Comparison of ENCODE assay signal across 14 cellular contexts in genomic region chr7:69898189-69898588, GRCh38.
DNase-seq lines count a peak whose midpoint lies in the region; ATAC-seq and TF ChIP-seq lines count a peak whose summit lies in the region.
"Had no signal": no experiment of that assay in that cellular context is flagged by ENCODE, and none has a peak within 500 bp of the region (broad histone marks: within the 10 kb centered on the region; RNA-seq: fewer than 3 reads in every experiment).

No MANE protein-coding gene starts in this region.

- ATAC-seq in GM18519 (IDR thresholded peaks at IDR 0.05; ENCODE audit: low FRiP score, unreplicated experiment) = peak; percentile 87
- ATAC-seq in GM21576 (IDR thresholded peaks at IDR 0.05; ENCODE audit: unreplicated experiment) = peak; percentile 67
- peak; percentile 83 for ATAC-seq in HG03159 (IDR thresholded peaks at IDR 0.05; ENCODE audit: unreplicated experiment)
- ATAC-seq in activated B cell treated with CpG ODN at 0.5 μM for 24 hours (ENCODE audit: low read depth) = peak; percentile 34
- no peak for ATAC-seq in left colon
- ATAC-seq: activated naive CD4-positive, alpha-beta T cell treated with anti-CD3 and anti-CD28 coated beads, Interleukin-2, amount 50 U/mL, for 72 hours; stimulated activated naive CD8-positive, alpha-beta T cell treated with anti-CD3 and anti-CD28 coated beads, Interleukin-15, Interleukin-2, amounts not matched to agents 100 U/mL and 50 U/mL, for 24 hours had no signal

- peaks cover 19% of the 10 kb centered on the region for H3K36me3 Mint-ChIP-seq in activated B cell treated with CpG ODN at 0.5 μM for 24 hours (ENCODE audit: low read depth)
- H3K36me3 Mint-ChIP-seq: CD4-positive, CD25-positive, alpha-beta regulatory T cell had no signal

- H3K27me3 ChIP-seq in brain microvascular endothelial cell (replicated peaks) = no peaks in the 10 kb centered on the region

- TF ChIP-seq CTCF in activated B cell treated with CpG ODN at 0.5 μM for 24 hours (IDR thresholded peaks at IDR 0.05) = no peak
- TF ChIP-seq CTCF in brain microvascular endothelial cell (IDR thresholded peaks at IDR 0.05; ENCODE audit: low read depth, low read length, missing control alignments) = no peak

- no peaks in the 10 kb centered on the region for H3K9me3 Mint-ChIP-seq in activated B cell treated with CpG ODN at 0.5 μM for 24 hours
- H3K9me3 Mint-ChIP-seq: neural crest cell had no signal

- intact Hi-C loops in activated B cell treated with CpG ODN at 0.5 μM for 24 hours (cut with micrococcal nuclease) = loop anchor here (10.0 kb wide), 1 partner anchor 403 kb away; no protein-coding TSS in a partner anchor
- intact Hi-C loops in left colon (cut with DNase I, micrococcal nuclease) = no loop called here

- H3K4me3 Mint-ChIP-seq in activated B cell treated with CpG ODN at 0.5 μM for 24 hours = no peak overlapping the region
- H3K4me3 Mint-ChIP-seq: CD4-positive, CD25-positive, alpha-beta regulatory T cell; neural crest cell had no signal

- POLR2A ChIA-PET in activated B cell treated with CpG ODN at 0.5 μM for 24 hours (lab: Charles Lee) = no interaction called here

- peaks cover 12% of the 10 kb centered on the region for H3K4me1 Mint-ChIP-seq in activated B cell treated with CpG ODN at 0.5 μM for 24 hours
- H3K4me1 Mint-ChIP-seq: CD4-positive, CD25-positive, alpha-beta regulatory T cell had no signal

- no peaks in the 10 kb centered on the region for H3K27me3 Mint-ChIP-seq in activated B cell treated with CpG ODN at 0.5 μM for 24 hours

- no peak for DNase-seq in activated B cell treated with CpG ODN at 0.5 μM for 24 hours
- no peak for DNase-seq in brain microvascular endothelial cell
- no peak for DNase-seq in left colon
- DNase-seq in AG20443 (ENCODE audit: low spot score) = no peak
- no peak for DNase-seq in activated CD4-positive, alpha-beta T cell treated with anti-CD3 and anti-CD28 coated beads, Interleukin-2, amount 50 U/mL, for 48 hours
- DNase-seq: CD4-positive, CD25-positive, alpha-beta regulatory T cell; cortex of kidney; NCI-H510A; stimulated activated naive CD8-positive, alpha-beta T cell treated with anti-CD3 and anti-CD28 coated beads, Interleukin-15, Interleukin-2, amounts not matched to agents 100 U/mL and 50 U/mL, for 24 hours had no signal

- in situ Hi-C loops in brain microvascular endothelial cell (cut with HindIII; ENCODE audit: low pct_ligation_motif_present, low sequenced_read_pairs) = no loop called here

- CTCF ChIA-PET in activated B cell treated with CpG ODN at 0.5 μM for 24 hours (lab: Charles Lee) = no interaction called here

- H3K27ac Mint-ChIP-seq in activated B cell treated with CpG ODN at 0.5 μM for 24 hours = no peak overlapping the region
- H3K27ac Mint-ChIP-seq: activated naive CD4-positive, alpha-beta T cell treated with anti-CD3 and anti-CD28 coated beads, Interleukin-2, amount 50 U/mL, for 72 hours; CD4-positive, CD25-positive, alpha-beta regulatory T cell had no signal

- no peak overlapping the region for H3K27ac ChIP-seq in brain microvascular endothelial cell

- H3K4me3 ChIP-seq in brain microvascular endothelial cell (ENCODE audit: low read depth, low read length) = no peak overlapping the region

- H3K36me3 ChIP-seq in brain microvascular endothelial cell (replicated peaks) = no peaks in the 10 kb centered on the region
